Comparison of ENCODE assay signal across 1 cellular context in the genomic region with DNA sequence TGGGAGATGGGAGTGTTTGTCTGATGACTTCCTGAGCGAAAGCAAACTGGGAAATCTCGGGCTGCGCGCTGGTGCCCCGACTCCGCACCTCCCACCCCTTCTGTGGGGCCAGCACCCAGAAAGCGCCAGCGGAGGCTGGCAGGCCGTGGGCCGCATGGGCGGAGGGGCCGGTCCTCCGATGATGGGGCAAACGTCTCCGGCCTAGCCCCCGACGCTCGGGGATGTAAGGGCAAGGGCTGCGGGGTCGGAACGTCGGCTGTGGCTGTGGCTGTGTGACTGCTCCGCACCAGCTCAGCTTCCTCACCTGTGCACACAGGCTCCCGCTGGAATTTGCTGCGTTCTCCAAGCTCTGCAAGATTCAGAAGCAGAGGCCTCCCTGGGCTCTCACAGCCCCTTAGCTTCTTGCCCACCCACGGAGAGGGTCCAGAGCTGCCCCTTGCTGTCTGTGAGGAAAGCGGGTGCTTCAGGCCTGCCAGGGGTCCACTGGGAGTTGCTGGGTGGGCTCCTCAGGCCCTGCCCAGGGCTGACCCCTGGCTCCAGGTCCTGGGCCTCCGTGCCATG.
TF ChIP-seq lines count a peak whose summit lies in the region.

No MANE protein-coding gene starts in this region.

TF ChIP-seq in K562, 482 proteins besides CTCF, POLR2A, EP300 and RAD21:
- TF ChIP-seq FOXA3 (CRISPR knock-in tag; conservative IDR thresholded peaks at IDR 0.05 in 1 of 2, IDR thresholded peaks at IDR 0.05 in 1 of 2) (0 out of 4 replicates have a peak, but pooled peaks of 1 of the 2 experiments have one; percentile 27), JUNB (CRISPR knock-in tag; conservative IDR thresholded peaks at IDR 0.05) (no peak), CBX5 (IDR thresholded peaks at IDR 0.05; ENCODE audit: borderline replicate concordance, low read depth) (no peak), TOE1 (IDR thresholded peaks at IDR 0.05; ENCODE audit: borderline replicate concordance) (no peak), TOE1 (CRISPR knock-in tag; IDR thresholded peaks at IDR 0.05; ENCODE audit: borderline replicate concordance, low read depth) (no peak), LEF1 (IDR thresholded peaks at IDR 0.05) (no peak), RBM17 (IDR thresholded peaks at IDR 0.05; ENCODE audit: borderline replicate concordance, low read depth, low read length) (no peak), ZNF584 (CRISPR knock-in tag; IDR thresholded peaks at IDR 0.05; ENCODE audit: low read depth) (no peak), RFX7 (CRISPR knock-in tag; IDR thresholded peaks at IDR 0.05) (no peak), FIP1L1 (IDR thresholded peaks at IDR 0.05; ENCODE audit: low read depth, low read length, poor library complexity, severe bottlenecking) (peak; percentile 8), TEAD4 (IDR thresholded peaks at IDR 0.05; ENCODE audit: low read length) (no peak), TEAD4 (CRISPR knock-in tag; IDR thresholded peaks at IDR 0.05; ENCODE audit: borderline replicate concordance) (peak; percentile 47; the same call in 1 of the 2 replicates), MCM5 (IDR thresholded peaks at IDR 0.05; ENCODE audit: low read depth) (no peak), PHF20 (IDR thresholded peaks at IDR 0.05; ENCODE audit: partially characterized antibody) (no peak), SRSF9 (IDR thresholded peaks at IDR 0.05; ENCODE audit: borderline replicate concordance, low read depth, low read length) (no peak), TBP (optimal IDR thresholded peaks at IDR 0.05; ENCODE audit: low read depth, low read length) (no peak), ZNF644 (tag; IDR thresholded peaks at IDR 0.05; ENCODE audit: low read depth) (no peak), NFYB (IDR thresholded peaks at IDR 0.05; ENCODE audit: extremely low read depth, insufficient read length) (no peak), ZNF143 (CRISPR knock-in tag; IDR thresholded peaks at IDR 0.05) (no peak), ARID1B (IDR thresholded peaks at IDR 0.05) (no peak), ZNF232 (CRISPR knock-in tag; IDR thresholded peaks at IDR 0.05) (no peak), SAFB (IDR thresholded peaks at IDR 0.05; ENCODE audit: borderline replicate concordance, low read depth, low read length) (no peak), HIVEP1 (CRISPR knock-in tag; IDR thresholded peaks at IDR 0.05) (no peak), CREM (IDR thresholded peaks at IDR 0.05; ENCODE audit: low read depth) (no peak), ZNF717 (CRISPR knock-in tag; IDR thresholded peaks at IDR 0.05) (no peak), MED1 (CRISPR knock-in tag; IDR thresholded peaks at IDR 0.05; ENCODE audit: borderline replicate concordance) (0 out of 2 replicates have a peak, but pooled peaks have one; percentile 47)
- TF ChIP-seq, protein P1, sequence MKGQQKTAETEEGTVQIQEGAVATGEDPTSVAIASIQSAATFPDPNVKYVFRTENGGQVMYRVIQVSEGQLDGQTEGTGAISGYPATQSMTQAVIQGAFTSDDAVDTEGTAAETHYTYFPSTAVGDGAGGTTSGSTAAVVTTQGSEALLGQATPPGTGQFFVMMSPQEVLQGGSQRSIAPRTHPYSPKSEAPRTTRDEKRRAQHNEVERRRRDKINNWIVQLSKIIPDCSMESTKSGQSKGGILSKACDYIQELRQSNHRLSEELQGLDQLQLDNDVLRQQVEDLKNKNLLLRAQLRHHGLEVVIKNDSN (CRISPR knock-in tag; IDR thresholded peaks at IDR 0.05) = no peak
- TF ChIP-seq, protein P2, sequence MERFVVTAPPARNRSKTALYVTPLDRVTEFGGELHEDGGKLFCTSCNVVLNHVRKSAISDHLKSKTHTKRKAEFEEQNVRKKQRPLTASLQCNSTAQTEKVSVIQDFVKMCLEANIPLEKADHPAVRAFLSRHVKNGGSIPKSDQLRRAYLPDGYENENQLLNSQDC (CRISPR knock-in tag; IDR thresholded peaks at IDR 0.05) = no peak
- TF ChIP-seq, protein P3, sequence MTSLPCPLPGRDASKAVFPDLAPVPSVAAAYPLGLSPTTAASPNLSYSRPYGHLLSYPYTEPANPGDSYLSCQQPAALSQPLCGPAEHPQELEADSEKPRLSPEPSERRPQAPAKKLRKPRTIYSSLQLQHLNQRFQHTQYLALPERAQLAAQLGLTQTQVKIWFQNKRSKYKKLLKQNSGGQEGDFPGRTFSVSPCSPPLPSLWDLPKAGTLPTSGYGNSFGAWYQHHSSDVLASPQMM (CRISPR knock-in tag; IDR thresholded peaks at IDR 0.05) = no peak
- TF ChIP-seq, protein P4, sequence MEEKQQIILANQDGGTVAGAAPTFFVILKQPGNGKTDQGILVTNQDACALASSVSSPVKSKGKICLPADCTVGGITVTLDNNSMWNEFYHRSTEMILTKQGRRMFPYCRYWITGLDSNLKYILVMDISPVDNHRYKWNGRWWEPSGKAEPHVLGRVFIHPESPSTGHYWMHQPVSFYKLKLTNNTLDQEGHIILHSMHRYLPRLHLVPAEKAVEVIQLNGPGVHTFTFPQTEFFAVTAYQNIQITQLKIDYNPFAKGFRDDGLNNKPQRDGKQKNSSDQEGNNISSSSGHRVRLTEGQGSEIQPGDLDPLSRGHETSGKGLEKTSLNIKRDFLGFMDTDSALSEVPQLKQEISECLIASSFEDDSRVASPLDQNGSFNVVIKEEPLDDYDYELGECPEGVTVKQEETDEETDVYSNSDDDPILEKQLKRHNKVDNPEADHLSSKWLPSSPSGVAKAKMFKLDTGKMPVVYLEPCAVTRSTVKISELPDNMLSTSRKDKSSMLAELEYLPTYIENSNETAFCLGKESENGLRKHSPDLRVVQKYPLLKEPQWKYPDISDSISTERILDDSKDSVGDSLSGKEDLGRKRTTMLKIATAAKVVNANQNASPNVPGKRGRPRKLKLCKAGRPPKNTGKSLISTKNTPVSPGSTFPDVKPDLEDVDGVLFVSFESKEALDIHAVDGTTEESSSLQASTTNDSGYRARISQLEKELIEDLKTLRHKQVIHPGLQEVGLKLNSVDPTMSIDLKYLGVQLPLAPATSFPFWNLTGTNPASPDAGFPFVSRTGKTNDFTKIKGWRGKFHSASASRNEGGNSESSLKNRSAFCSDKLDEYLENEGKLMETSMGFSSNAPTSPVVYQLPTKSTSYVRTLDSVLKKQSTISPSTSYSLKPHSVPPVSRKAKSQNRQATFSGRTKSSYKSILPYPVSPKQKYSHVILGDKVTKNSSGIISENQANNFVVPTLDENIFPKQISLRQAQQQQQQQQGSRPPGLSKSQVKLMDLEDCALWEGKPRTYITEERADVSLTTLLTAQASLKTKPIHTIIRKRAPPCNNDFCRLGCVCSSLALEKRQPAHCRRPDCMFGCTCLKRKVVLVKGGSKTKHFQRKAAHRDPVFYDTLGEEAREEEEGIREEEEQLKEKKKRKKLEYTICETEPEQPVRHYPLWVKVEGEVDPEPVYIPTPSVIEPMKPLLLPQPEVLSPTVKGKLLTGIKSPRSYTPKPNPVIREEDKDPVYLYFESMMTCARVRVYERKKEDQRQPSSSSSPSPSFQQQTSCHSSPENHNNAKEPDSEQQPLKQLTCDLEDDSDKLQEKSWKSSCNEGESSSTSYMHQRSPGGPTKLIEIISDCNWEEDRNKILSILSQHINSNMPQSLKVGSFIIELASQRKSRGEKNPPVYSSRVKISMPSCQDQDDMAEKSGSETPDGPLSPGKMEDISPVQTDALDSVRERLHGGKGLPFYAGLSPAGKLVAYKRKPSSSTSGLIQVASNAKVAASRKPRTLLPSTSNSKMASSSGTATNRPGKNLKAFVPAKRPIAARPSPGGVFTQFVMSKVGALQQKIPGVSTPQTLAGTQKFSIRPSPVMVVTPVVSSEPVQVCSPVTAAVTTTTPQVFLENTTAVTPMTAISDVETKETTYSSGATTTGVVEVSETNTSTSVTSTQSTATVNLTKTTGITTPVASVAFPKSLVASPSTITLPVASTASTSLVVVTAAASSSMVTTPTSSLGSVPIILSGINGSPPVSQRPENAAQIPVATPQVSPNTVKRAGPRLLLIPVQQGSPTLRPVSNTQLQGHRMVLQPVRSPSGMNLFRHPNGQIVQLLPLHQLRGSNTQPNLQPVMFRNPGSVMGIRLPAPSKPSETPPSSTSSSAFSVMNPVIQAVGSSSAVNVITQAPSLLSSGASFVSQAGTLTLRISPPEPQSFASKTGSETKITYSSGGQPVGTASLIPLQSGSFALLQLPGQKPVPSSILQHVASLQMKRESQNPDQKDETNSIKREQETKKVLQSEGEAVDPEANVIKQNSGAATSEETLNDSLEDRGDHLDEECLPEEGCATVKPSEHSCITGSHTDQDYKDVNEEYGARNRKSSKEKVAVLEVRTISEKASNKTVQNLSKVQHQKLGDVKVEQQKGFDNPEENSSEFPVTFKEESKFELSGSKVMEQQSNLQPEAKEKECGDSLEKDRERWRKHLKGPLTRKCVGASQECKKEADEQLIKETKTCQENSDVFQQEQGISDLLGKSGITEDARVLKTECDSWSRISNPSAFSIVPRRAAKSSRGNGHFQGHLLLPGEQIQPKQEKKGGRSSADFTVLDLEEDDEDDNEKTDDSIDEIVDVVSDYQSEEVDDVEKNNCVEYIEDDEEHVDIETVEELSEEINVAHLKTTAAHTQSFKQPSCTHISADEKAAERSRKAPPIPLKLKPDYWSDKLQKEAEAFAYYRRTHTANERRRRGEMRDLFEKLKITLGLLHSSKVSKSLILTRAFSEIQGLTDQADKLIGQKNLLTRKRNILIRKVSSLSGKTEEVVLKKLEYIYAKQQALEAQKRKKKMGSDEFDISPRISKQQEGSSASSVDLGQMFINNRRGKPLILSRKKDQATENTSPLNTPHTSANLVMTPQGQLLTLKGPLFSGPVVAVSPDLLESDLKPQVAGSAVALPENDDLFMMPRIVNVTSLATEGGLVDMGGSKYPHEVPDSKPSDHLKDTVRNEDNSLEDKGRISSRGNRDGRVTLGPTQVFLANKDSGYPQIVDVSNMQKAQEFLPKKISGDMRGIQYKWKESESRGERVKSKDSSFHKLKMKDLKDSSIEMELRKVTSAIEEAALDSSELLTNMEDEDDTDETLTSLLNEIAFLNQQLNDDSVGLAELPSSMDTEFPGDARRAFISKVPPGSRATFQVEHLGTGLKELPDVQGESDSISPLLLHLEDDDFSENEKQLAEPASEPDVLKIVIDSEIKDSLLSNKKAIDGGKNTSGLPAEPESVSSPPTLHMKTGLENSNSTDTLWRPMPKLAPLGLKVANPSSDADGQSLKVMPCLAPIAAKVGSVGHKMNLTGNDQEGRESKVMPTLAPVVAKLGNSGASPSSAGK (IDR thresholded peaks at IDR 0.05) = no peak
- TF ChIP-seq, protein P5, sequence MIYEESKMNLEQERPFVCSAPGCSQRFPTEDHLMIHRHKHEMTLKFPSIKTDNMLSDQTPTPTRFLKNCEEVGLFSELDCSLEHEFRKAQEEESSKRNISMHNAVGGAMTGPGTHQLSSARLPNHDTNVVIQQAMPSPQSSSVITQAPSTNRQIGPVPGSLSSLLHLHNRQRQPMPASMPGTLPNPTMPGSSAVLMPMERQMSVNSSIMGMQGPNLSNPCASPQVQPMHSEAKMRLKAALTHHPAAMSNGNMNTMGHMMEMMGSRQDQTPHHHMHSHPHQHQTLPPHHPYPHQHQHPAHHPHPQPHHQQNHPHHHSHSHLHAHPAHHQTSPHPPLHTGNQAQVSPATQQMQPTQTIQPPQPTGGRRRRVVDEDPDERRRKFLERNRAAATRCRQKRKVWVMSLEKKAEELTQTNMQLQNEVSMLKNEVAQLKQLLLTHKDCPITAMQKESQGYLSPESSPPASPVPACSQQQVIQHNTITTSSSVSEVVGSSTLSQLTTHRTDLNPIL (CRISPR knock-in tag; IDR thresholded peaks at IDR 0.05) = no peak
- TF ChIP-seq, protein P6, sequence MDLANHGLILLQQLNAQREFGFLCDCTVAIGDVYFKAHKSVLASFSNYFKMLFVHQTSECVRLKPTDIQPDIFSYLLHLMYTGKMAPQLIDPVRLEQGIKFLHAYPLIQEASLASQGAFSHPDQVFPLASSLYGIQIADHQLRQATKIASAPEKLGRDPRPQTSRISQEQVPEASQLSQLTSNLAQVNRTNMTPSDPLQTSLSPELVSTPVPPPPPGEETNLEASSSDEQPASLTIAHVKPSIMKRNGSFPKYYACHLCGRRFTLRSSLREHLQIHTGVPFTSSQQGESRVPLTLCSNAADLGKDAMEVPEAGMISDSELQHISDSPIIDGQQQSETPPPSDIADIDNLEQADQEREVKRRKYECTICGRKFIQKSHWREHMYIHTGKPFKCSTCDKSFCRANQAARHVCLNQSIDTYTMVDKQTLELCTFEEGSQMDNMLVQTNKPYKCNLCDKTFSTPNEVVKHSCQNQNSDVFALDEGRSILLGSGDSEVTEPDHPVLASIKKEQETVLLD (IDR thresholded peaks at IDR 0.05) = no peak
- TF ChIP-seq, protein P7, sequence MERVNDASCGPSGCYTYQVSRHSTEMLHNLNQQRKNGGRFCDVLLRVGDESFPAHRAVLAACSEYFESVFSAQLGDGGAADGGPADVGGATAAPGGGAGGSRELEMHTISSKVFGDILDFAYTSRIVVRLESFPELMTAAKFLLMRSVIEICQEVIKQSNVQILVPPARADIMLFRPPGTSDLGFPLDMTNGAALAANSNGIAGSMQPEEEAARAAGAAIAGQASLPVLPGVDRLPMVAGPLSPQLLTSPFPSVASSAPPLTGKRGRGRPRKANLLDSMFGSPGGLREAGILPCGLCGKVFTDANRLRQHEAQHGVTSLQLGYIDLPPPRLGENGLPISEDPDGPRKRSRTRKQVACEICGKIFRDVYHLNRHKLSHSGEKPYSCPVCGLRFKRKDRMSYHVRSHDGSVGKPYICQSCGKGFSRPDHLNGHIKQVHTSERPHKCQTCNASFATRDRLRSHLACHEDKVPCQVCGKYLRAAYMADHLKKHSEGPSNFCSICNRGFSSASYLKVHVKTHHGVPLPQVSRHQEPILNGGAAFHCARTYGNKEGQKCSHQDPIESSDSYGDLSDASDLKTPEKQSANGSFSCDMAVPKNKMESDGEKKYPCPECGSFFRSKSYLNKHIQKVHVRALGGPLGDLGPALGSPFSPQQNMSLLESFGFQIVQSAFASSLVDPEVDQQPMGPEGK (CRISPR knock-in tag; IDR thresholded peaks at IDR 0.05; ENCODE audit: borderline replicate concordance) = no peak
- TF ChIP-seq, protein P8, sequence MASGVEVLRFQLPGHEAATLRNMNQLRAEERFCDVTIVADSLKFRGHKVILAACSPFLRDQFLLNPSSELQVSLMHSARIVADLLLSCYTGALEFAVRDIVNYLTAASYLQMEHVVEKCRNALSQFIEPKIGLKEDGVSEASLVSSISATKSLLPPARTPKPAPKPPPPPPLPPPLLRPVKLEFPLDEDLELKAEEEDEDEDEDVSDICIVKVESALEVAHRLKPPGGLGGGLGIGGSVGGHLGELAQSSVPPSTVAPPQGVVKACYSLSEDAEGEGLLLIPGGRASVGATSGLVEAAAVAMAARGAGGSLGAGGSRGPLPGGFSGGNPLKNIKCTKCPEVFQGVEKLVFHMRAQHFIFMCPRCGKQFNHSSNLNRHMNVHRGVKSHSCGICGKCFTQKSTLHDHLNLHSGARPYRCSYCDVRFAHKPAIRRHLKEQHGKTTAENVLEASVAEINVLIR (CRISPR knock-in tag; IDR thresholded peaks at IDR 0.05) = no peak
